Comparison of ENCODE assay signal across 10 cellular contexts in genomic region chr1:10806966-10807365, GRCh38.
"Had no signal": no experiment of that assay in that cellular context is flagged by ENCODE, and none has a peak within 500 bp of the region (broad histone marks: within the 10 kb centered on the region; RNA-seq: fewer than 3 reads in every experiment).

No MANE protein-coding gene starts in this region.

- H3K9ac ChIP-seq: GM23248 had no signal

- H3K27ac ChIP-seq: GM23248 had no signal

- H3K9me3 ChIP-seq: HAP-1 had no signal

- H3K36me3 ChIP-seq: HAP-1 had no signal

- H3K9me3 Mint-ChIP-seq: GM23338, H9, HFFc6 had no signal

- FAIRE-seq: H54 had no signal

- H2AFZ ChIP-seq: GM23248, GM23338 had no signal

- H3K4me3 ChIP-seq: GM23248, GM23338, HAP-1 had no signal

- H3K4me3 Mint-ChIP-seq: GM23338, H9, HFFc6 had no signal

- H3K4me1 ChIP-seq: HAP-1 had no signal

- DNase-seq: GM23248, GOT3, H7, H9, HCEC 1CT, HFFc6 had no signal

- H3K27ac Mint-ChIP-seq: GM23338, H9, HFFc6 had no signal

- ATAC-seq: GM23338, HCT116 had no signal

- H3K4me2 ChIP-seq: GM23338 had no signal
